2 cellular contexts compared by ENCODE assay signal in the genomic region with DNA sequence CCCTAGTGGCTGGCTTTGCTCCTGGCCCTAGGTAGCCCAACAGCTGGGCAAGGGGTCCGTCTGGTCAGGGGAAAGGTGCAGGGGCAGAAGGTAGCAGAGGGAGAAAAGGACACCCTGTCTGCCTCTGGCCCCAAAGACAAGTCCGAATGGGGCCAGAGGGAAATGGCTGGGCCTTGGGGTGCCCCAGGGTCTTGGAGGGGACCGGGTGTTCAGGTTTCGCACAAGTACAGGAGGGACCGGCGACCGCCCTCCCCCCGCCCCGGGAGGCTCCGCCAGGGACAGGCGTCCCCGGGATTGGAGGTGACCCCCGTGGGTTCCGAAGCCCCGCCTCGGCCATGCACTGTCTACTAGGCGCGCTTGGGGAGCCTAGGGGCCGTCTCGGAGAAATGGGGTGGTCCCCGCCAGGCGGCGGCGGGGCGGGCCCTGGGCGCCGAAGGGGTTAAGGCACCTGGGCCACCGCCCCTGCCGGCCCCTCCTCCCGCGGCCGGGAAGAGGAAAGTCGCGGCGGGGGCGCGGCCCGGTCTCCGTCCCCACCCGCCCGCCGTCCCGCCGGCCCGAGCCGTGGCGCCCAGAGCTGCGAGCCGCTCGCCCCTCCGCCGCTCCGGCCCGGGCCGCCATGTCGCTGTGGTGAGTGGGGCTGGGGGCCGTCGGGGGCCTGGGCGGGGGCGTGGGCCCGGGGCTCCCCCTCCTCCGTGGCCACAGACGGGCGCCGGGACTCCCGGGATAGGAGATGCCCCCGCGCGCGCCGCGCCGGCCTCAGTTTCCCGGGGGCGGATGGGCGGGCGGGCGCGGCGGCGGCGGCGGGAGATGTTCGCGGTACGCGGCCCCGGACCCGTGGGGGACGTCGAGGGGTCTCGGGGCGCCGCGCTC.
TF ChIP-seq lines count a peak whose summit lies in the region.

A gene with protein sequence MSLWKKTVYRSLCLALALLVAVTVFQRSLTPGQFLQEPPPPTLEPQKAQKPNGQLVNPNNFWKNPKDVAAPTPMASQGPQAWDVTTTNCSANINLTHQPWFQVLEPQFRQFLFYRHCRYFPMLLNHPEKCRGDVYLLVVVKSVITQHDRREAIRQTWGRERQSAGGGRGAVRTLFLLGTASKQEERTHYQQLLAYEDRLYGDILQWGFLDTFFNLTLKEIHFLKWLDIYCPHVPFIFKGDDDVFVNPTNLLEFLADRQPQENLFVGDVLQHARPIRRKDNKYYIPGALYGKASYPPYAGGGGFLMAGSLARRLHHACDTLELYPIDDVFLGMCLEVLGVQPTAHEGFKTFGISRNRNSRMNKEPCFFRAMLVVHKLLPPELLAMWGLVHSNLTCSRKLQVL (plus strand): TSS at position 523 of the 870 bp plus-strand sequence. CDS start 94 bp downstream, at position 617.

TF ChIP-seq in SK-N-SH, 30 proteins besides CTCF, POLR2A, EP300 and RAD21 (continued from another document):
- TF ChIP-seq, protein P1, sequence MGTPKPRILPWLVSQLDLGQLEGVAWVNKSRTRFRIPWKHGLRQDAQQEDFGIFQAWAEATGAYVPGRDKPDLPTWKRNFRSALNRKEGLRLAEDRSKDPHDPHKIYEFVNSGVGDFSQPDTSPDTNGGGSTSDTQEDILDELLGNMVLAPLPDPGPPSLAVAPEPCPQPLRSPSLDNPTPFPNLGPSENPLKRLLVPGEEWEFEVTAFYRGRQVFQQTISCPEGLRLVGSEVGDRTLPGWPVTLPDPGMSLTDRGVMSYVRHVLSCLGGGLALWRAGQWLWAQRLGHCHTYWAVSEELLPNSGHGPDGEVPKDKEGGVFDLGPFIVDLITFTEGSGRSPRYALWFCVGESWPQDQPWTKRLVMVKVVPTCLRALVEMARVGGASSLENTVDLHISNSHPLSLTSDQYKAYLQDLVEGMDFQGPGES (IDR thresholded peaks at IDR 0.05; ENCODE audit: low read depth, low read length) = no peak
- TF ChIP-seq FOSL2 (IDR thresholded peaks at IDR 0.05; ENCODE audit: borderline replicate concordance, low read depth) (no peak), FOXM1 (IDR thresholded peaks at IDR 0.05; ENCODE audit: low read depth) (no peak), NFIC (IDR thresholded peaks at IDR 0.05; ENCODE audit: borderline replicate concordance) (no peak), JUND (IDR thresholded peaks at IDR 0.05) (no peak), MEF2A (IDR thresholded peaks at IDR 0.05; ENCODE audit: borderline replicate concordance, low read depth) (no peak), RXRA (IDR thresholded peaks at IDR 0.05; ENCODE audit: borderline replicate concordance, low read depth) (no peak), GABPA (IDR thresholded peaks at IDR 0.05; ENCODE audit: low read depth) (no peak), RFX5 (IDR thresholded peaks at IDR 0.05; ENCODE audit: low read length) (no peak), TEAD4 (IDR thresholded peaks at IDR 0.05; ENCODE audit: borderline replicate concordance, insufficient read depth) (no peak), SMC3 (IDR thresholded peaks at IDR 0.05; ENCODE audit: low read depth, low read length) (no peak)
- TF ChIP-seq, protein P2, sequence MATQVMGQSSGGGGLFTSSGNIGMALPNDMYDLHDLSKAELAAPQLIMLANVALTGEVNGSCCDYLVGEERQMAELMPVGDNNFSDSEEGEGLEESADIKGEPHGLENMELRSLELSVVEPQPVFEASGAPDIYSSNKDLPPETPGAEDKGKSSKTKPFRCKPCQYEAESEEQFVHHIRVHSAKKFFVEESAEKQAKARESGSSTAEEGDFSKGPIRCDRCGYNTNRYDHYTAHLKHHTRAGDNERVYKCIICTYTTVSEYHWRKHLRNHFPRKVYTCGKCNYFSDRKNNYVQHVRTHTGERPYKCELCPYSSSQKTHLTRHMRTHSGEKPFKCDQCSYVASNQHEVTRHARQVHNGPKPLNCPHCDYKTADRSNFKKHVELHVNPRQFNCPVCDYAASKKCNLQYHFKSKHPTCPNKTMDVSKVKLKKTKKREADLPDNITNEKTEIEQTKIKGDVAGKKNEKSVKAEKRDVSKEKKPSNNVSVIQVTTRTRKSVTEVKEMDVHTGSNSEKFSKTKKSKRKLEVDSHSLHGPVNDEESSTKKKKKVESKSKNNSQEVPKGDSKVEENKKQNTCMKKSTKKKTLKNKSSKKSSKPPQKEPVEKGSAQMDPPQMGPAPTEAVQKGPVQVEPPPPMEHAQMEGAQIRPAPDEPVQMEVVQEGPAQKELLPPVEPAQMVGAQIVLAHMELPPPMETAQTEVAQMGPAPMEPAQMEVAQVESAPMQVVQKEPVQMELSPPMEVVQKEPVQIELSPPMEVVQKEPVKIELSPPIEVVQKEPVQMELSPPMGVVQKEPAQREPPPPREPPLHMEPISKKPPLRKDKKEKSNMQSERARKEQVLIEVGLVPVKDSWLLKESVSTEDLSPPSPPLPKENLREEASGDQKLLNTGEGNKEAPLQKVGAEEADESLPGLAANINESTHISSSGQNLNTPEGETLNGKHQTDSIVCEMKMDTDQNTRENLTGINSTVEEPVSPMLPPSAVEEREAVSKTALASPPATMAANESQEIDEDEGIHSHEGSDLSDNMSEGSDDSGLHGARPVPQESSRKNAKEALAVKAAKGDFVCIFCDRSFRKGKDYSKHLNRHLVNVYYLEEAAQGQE (IDR thresholded peaks at IDR 0.05; ENCODE audit: low read depth, low read length) = no peak
- TF ChIP-seq, protein P3, sequence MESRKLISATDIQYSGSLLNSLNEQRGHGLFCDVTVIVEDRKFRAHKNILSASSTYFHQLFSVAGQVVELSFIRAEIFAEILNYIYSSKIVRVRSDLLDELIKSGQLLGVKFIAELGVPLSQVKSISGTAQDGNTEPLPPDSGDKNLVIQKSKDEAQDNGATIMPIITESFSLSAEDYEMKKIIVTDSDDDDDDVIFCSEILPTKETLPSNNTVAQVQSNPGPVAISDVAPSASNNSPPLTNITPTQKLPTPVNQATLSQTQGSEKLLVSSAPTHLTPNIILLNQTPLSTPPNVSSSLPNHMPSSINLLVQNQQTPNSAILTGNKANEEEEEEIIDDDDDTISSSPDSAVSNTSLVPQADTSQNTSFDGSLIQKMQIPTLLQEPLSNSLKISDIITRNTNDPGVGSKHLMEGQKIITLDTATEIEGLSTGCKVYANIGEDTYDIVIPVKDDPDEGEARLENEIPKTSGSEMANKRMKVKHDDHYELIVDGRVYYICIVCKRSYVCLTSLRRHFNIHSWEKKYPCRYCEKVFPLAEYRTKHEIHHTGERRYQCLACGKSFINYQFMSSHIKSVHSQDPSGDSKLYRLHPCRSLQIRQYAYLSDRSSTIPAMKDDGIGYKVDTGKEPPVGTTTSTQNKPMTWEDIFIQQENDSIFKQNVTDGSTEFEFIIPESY (IDR thresholded peaks at IDR 0.05; ENCODE audit: borderline replicate concordance, low read depth) = no peak
- TF ChIP-seq, protein P4, sequence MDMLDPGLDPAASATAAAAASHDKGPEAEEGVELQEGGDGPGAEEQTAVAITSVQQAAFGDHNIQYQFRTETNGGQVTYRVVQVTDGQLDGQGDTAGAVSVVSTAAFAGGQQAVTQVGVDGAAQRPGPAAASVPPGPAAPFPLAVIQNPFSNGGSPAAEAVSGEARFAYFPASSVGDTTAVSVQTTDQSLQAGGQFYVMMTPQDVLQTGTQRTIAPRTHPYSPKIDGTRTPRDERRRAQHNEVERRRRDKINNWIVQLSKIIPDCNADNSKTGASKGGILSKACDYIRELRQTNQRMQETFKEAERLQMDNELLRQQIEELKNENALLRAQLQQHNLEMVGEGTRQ (IDR thresholded peaks at IDR 0.05; ENCODE audit: borderline replicate concordance, low read depth, low read length) = no peak

TF ChIP-seq in SK-N-SH treated with all-trans-retinoic acid at 6 μM for 48 hours, 23 proteins besides CTCF, POLR2A, EP300 and RAD21:
- TF ChIP-seq, protein P5, sequence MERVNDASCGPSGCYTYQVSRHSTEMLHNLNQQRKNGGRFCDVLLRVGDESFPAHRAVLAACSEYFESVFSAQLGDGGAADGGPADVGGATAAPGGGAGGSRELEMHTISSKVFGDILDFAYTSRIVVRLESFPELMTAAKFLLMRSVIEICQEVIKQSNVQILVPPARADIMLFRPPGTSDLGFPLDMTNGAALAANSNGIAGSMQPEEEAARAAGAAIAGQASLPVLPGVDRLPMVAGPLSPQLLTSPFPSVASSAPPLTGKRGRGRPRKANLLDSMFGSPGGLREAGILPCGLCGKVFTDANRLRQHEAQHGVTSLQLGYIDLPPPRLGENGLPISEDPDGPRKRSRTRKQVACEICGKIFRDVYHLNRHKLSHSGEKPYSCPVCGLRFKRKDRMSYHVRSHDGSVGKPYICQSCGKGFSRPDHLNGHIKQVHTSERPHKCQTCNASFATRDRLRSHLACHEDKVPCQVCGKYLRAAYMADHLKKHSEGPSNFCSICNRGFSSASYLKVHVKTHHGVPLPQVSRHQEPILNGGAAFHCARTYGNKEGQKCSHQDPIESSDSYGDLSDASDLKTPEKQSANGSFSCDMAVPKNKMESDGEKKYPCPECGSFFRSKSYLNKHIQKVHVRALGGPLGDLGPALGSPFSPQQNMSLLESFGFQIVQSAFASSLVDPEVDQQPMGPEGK (CRISPR knock-in tag; IDR thresholded peaks at IDR 0.05; ENCODE audit: borderline replicate concordance) = no peak
- TF ChIP-seq, protein P6, sequence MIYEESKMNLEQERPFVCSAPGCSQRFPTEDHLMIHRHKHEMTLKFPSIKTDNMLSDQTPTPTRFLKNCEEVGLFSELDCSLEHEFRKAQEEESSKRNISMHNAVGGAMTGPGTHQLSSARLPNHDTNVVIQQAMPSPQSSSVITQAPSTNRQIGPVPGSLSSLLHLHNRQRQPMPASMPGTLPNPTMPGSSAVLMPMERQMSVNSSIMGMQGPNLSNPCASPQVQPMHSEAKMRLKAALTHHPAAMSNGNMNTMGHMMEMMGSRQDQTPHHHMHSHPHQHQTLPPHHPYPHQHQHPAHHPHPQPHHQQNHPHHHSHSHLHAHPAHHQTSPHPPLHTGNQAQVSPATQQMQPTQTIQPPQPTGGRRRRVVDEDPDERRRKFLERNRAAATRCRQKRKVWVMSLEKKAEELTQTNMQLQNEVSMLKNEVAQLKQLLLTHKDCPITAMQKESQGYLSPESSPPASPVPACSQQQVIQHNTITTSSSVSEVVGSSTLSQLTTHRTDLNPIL (CRISPR knock-in tag; IDR thresholded peaks at IDR 0.05; ENCODE audit: low read depth) = no peak
TF ChIP-seq in SK-N-SH treated with all-trans-retinoic acid at 6 μM for 48 hours: peak in this region for 0.
